8 cellular contexts compared by ENCODE assay signal in the genomic region with DNA sequence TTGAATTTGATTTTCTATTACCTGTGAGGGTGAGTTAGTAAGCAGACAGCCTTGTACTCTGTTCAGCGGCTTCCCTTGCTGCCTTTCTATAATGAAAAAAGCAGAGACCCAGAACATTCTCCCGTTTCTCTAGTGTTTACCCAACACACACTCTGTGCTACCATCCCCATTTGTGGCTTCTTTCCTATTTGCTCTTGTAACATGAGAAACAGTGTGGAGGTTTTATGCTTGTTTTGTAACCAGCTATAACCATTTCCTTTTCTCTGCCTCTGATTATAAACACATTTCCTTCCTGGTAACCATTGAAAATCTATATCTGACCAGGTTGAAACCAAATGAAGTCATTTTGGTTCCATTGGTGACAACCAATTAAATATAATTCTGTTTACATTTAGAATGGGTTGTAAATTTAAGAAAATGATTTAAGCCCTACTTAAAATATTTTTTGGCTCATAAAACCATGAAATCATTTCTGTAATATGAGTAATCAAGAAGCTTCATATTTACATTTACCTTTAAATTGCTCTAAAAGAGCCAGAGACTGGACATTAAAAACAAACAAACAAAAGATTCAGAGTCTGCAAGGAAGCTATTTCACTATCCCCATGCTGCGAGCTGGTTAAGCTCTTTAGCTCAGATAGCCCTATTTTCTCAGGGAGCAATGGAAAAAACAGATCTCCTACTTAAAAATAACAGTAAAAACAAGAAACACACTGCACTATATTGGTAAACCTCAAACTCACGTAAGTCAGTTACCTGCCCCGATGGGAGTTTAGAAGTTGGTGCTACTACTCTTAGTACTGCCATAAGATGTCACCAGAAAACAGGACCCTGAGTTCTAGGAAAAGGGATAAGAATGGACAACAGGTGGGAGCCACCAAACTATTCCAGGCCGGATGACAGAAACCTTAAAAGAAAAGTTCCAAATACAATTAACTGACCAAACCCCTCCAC.
DNase-seq lines count a peak whose midpoint lies in the region; ATAC-seq and TF ChIP-seq lines count a peak whose summit lies in the region.

No MANE protein-coding gene starts in this region.

- H2AFZ ChIP-seq in GM23338 = peak overlapping the region; percentile 79; the same call in 1 of the 2 replicates

- no peaks in the 10 kb centered on the region for H4K20me1 ChIP-seq in GM23338 (replicated peaks; ENCODE audit: insufficient read depth)

- H3F3A ChIP-seq in GM23338 (replicated peaks; ENCODE audit: low read depth) = no peaks in the 10 kb centered on the region

- no peaks in the 10 kb centered on the region for H3K79me2 ChIP-seq in GM23338 (replicated peaks; ENCODE audit: insufficient read depth)

- no peak overlapping the region for H3K4me2 ChIP-seq in GM23338

- no peaks in the 10 kb centered on the region for H3K27me3 Mint-ChIP-seq in GM23338 (ENCODE audit: insufficient read depth, low read depth, poor library complexity)

- H3K4me1 ChIP-seq in GM23338 (ENCODE audit: insufficient read depth) = no peaks in the 10 kb centered on the region
- H3K4me1 ChIP-seq in upper lobe of left lung = peaks cover 12 to 28% (median 19%) of the 10 kb centered on the region in 4 donors

- 64 to 69% methylated on average over 6 of the region's 6 CpGs for WGBS in upper lobe of left lung, 2 donors

- DNase-seq in AG10803 (ENCODE audit: low read depth) (peak; percentile 67), GM23338 (ENCODE audit: low spot score) (no peak), NCI-H526 (lab: John Stamatoyannopoulos, UW) (peak; percentile 63 to 74), fibroblast of villous mesenchyme (ENCODE audit: low read depth) (peak; percentile 70), upper lobe of left lung (no peak)
- no peak for DNase-seq in stimulated activated CD4-positive, alpha-beta T cell treated with anti-CD3 and anti-CD28 coated beads, Interleukin-4, amount 100 ng/mL, for 1 hour

- H3K9me3 Mint-ChIP-seq in GM23338 = no peaks in the 10 kb centered on the region

- no peak overlapping the region for H3K4me3 ChIP-seq in AG10803 (ENCODE audit: low read length)
- no peak overlapping the region for H3K4me3 ChIP-seq in GM23338
- no peak overlapping the region for H3K4me3 ChIP-seq in fibroblast of villous mesenchyme (ENCODE audit: low read depth, low read length)
- no peak overlapping the region for H3K4me3 ChIP-seq in upper lobe of left lung

- H3K27ac ChIP-seq in GM23338 (ENCODE audit: low read depth) (no peak overlapping the region), upper lobe of left lung (peak overlapping the region; percentile 43 to 80 (median 74))

- no peaks in the 10 kb centered on the region for H3K9me3 ChIP-seq in upper lobe of left lung

- H3K36me3 ChIP-seq in GM23338 (ENCODE audit: insufficient read depth) (no peaks in the 10 kb centered on the region), upper lobe of left lung (no peaks in the 10 kb centered on the region)

- TF ChIP-seq CTCF in AG10803 (conservative IDR thresholded peaks at IDR 0.05; ENCODE audit: low read length) (no peak), GM23338 (conservative IDR thresholded peaks at IDR 0.05; ENCODE audit: low read depth in 2 of 2) (no peak), fibroblast of villous mesenchyme (IDR thresholded peaks at IDR 0.05; ENCODE audit: insufficient read depth, low read depth, low read length) (no peak), upper lobe of left lung (IDR thresholded peaks at IDR 0.05) (no peak)

- no peak for TF ChIP-seq EP300 in upper lobe of left lung (IDR thresholded peaks at IDR 0.05)

- no peak for ATAC-seq in GM23338
- ATAC-seq in upper lobe of left lung (ENCODE audit: low FRiP score in 2 of 2) = no peak
- ATAC-seq in HG03342 (IDR thresholded peaks at IDR 0.05; ENCODE audit: unreplicated experiment) = no peak
- no peak for ATAC-seq in GM18498 (IDR thresholded peaks at IDR 0.05; ENCODE audit: unreplicated experiment)

- TF ChIP-seq POLR2A in upper lobe of left lung (IDR thresholded peaks at IDR 0.05) = no peak

- no peak overlapping the region for H3K4me3 Mint-ChIP-seq in GM23338

- H3K9me2 ChIP-seq in GM23338 (ENCODE audit: insufficient read depth) = no peaks in the 10 kb centered on the region

- no peak overlapping the region for H3K27ac Mint-ChIP-seq in GM23338

- H3K4me1 Mint-ChIP-seq in GM23338 = no peaks in the 10 kb centered on the region; the same call in 2 of the 3 replicates

- H3K27me3 ChIP-seq in GM23338 (ENCODE audit: insufficient read depth) (no peaks in the 10 kb centered on the region), upper lobe of left lung (no peaks in the 10 kb centered on the region)

- no peaks in the 10 kb centered on the region for H3K36me3 Mint-ChIP-seq in GM23338 (ENCODE audit: low read depth)

TF ChIP-seq in GM23338, 12 proteins besides CTCF, POLR2A, EP300 and RAD21 (continues in another document):
- no peak for TF ChIP-seq NANOG (IDR thresholded peaks at IDR 0.05; ENCODE audit: borderline replicate concordance)
- no peak for TF ChIP-seq POLR2AphosphoS5 (IDR thresholded peaks at IDR 0.05; ENCODE audit: low read depth)
- no peak for TF ChIP-seq ZNF462 (CRISPR knock-in tag; IDR thresholded peaks at IDR 0.05)
- TF ChIP-seq JUNB (IDR thresholded peaks at IDR 0.05; ENCODE audit: unreplicated experiment) = no peak
- TF ChIP-seq CREB1 (CRISPR knock-in tag; IDR thresholded peaks at IDR 0.05; ENCODE audit: low read depth) = no peak

Comparison
In these comparisons a context has a peak if more than half of its experiments do, and no peak if none do; other contexts are left out.
1. DNase-seq: peak in AG10803 (single experiment), NCI-H526 (2 of 2) and fibroblast of villous mesenchyme (single experiment); none in GM23338 (single experiment), upper lobe of left lung (0 of 2) and stimulated activated CD4-positive, alpha-beta T cell treated with anti-CD3 and anti-CD28 coated beads, Interleukin-4, amount 100 ng/mL, for 1 hour (single experiment).